Comparison of ENCODE assay signal across 8 cellular contexts in genomic region chr10:102775973-102776669, GRCh38. TPM values are rescaled to one million over a fixed set of nuclear protein-coding genes. Genes with fewer than 3 reads are reported as not detected.
DNase-seq lines count a peak whose midpoint lies in the region; ATAC-seq and TF ChIP-seq lines count a peak whose summit lies in the region.

No MANE protein-coding gene starts in this region.

- POLR2A ChIA-PET in HEK293 (lab: Yijun Ruan, JAX) = interaction anchor here (0.6 to 2.6 kb wide), 11 partner anchors 9 to 896 kb away, joined by 3 to 14 read pairs (median 3); partner anchors contain the start of genes CYP17A1, SFXN2, TAF5 and WBP1L
- POLR2A ChIA-PET in activated CD4-positive, alpha-beta T cell treated with anti-CD3 and anti-CD28 coated beads, Interleukin-2, amount 10 ng/mL, durations not matched to agents 7 days and 5 days (lab: Charles Lee) = no interaction called here
- POLR2A ChIA-PET in naive thymus-derived CD8-positive, alpha-beta T cell (lab: Charles Lee) = interaction anchor here (1.2 to 1.7 kb wide), 4 partner anchors 22 to 62 kb away, joined by 3 to 7 read pairs (median 4); partner anchors contain the start of genes ARL3, SFXN2 and WBP1L

- H3K36me3 Mint-ChIP-seq in activated CD4-positive, alpha-beta T cell treated with anti-CD3 and anti-CD28 coated beads, Interleukin-2, amount 10 ng/mL, durations not matched to agents 7 days and 5 days (ENCODE audit: low read depth) = peaks cover 18% of the 10 kb centered on the region
- peaks cover 4 to 19% (median 9%) of the 10 kb centered on the region in 3 donors for H3K36me3 Mint-ChIP-seq in naive thymus-derived CD8-positive, alpha-beta T cell

- no peaks in the 10 kb centered on the region for H3K27me3 ChIP-seq in aorta (ENCODE audit: control insufficient read depth in 1 of 2, insufficient read depth in 2 of 2, low read length in 1 of 2)

- no peak for DNase-seq in activated CD4-positive, alpha-beta T cell treated with anti-CD3 and anti-CD28 coated beads, Interleukin-2, amount 10 ng/mL, durations not matched to agents 7 days and 5 days
- DNase-seq in fibroblast of the aortic adventitia (ENCODE audit: low read depth) = peak; percentile 91
- DNase-seq in naive thymus-derived CD8-positive, alpha-beta T cell = peak in 9 of 10 donors; percentile 24 to 76 (median 50)
- DNase-seq in aorta = peak; percentile 90 to 93
- DNase-seq in H4 (ENCODE audit: low spot score) = no peak

- peak overlapping the region; percentile 22 for H3K27ac Mint-ChIP-seq in activated CD4-positive, alpha-beta T cell treated with anti-CD3 and anti-CD28 coated beads, Interleukin-2, amount 10 ng/mL, durations not matched to agents 7 days and 5 days
- peak overlapping the region; percentile 74 to 95 (median 88) for H3K27ac Mint-ChIP-seq in naive thymus-derived CD8-positive, alpha-beta T cell

- H3K4me1 ChIP-seq in HEK293 (ENCODE audit: control insufficient read depth, insufficient read depth, low read length) (peaks cover 17% of the 10 kb centered on the region), aorta (ENCODE audit: control insufficient read depth in 1 of 2, insufficient read depth in 2 of 2, low read length in 2 of 2) (peaks cover 4 to 6% of the 10 kb centered on the region in 2 donors)

- 2 to 3% methylated on average over 17 of the region's 17 CpGs for WGBS in aorta, 2 donors

- intact Hi-C loops in aorta (cut with DNase I) = loop anchor here (2.0 to 5.0 kb wide), 3 partner anchors 17 to 41 kb away; partner anchors contain the start of gene WBP1L (in 2 of the 2)

- H3K4me1 Mint-ChIP-seq in activated CD4-positive, alpha-beta T cell treated with anti-CD3 and anti-CD28 coated beads, Interleukin-2, amount 10 ng/mL, durations not matched to agents 7 days and 5 days = peaks cover 49% of the 10 kb centered on the region
- peaks cover 28 to 85% (median 63%) of the 10 kb centered on the region in 4 donors for H3K4me1 Mint-ChIP-seq in naive thymus-derived CD8-positive, alpha-beta T cell

- no peaks in the 10 kb centered on the region for H3K9me3 ChIP-seq in HEK293 (ENCODE audit: control insufficient read depth, insufficient read depth, low read depth, low read length)
- H3K9me3 ChIP-seq in aorta (ENCODE audit: control insufficient read depth, low read length) = no peaks in the 10 kb centered on the region

- peak; percentile 69 to 83 for ATAC-seq in naive thymus-derived CD8-positive, alpha-beta T cell
- ATAC-seq in aorta (ENCODE audit: low FRiP score) = peak; percentile 85
- ATAC-seq in GM19324 (IDR thresholded peaks at IDR 0.05; ENCODE audit: low FRiP score, unreplicated experiment) = no peak
- no peak for ATAC-seq in HG02870 (IDR thresholded peaks at IDR 0.05; ENCODE audit: unreplicated experiment)

- no peaks in the 10 kb centered on the region for H3K36me3 ChIP-seq in HEK293 (ENCODE audit: control insufficient read depth in 2 of 2, insufficient read depth in 1 of 2, low read length in 2 of 2)
- H3K36me3 ChIP-seq in aorta (ENCODE audit: control insufficient read depth in 1 of 2, insufficient read depth in 2 of 2, low read length in 1 of 2) = no peaks in the 10 kb centered on the region

- H3K9me3 Mint-ChIP-seq in activated CD4-positive, alpha-beta T cell treated with anti-CD3 and anti-CD28 coated beads, Interleukin-2, amount 10 ng/mL, durations not matched to agents 7 days and 5 days = no peaks in the 10 kb centered on the region
- H3K9me3 Mint-ChIP-seq in naive thymus-derived CD8-positive, alpha-beta T cell = no peaks in the 10 kb centered on the region

- CTCF ChIA-PET in HEK293 (lab: Yijun Ruan, JAX) = interaction anchor here (0.6 to 3.8 kb wide), 3 partner anchors 24 to 446 kb away, joined by 3 to 22 read pairs (median 3); no protein-coding TSS in a partner anchor
- CTCF ChIA-PET in activated CD4-positive, alpha-beta T cell treated with anti-CD3 and anti-CD28 coated beads, Interleukin-2, amount 10 ng/mL, durations not matched to agents 7 days and 5 days (lab: Charles Lee) = interaction anchor here (0.6 to 1.7 kb wide), 6 partner anchors 11 to 199 kb away, joined by 3 to 4 read pairs (median 3); no protein-coding TSS in a partner anchor

- no peak for TF ChIP-seq CTCF in HEK293 (tag by site-specific recombination; IDR thresholded peaks at IDR 0.05)
- no peak for TF ChIP-seq CTCF in fibroblast of the aortic adventitia (IDR thresholded peaks at IDR 0.05; ENCODE audit: insufficient read depth, low read length)

- peak overlapping the region; percentile 34; the same call in 1 of the 2 replicates for H3K27ac ChIP-seq in HEK293 (ENCODE audit: extremely low read depth, low read depth, low read length)
- peak overlapping the region; percentile 97 to 100 for H3K27ac ChIP-seq in aorta (ENCODE audit: low read depth in 1 of 2, low read length in 2 of 2)

- H3K4me3 ChIP-seq in HEK293 (ENCODE audit: low read depth, low read length) (peak overlapping the region; percentile 26), fibroblast of the aortic adventitia (ENCODE audit: low read depth, low read length) (peak overlapping the region; percentile 51), aorta (ENCODE audit: low read length in 2 of 2) (peak overlapping the region; percentile 14 to 38)

- no peak overlapping the region for H3K4me3 Mint-ChIP-seq in activated CD4-positive, alpha-beta T cell treated with anti-CD3 and anti-CD28 coated beads, Interleukin-2, amount 10 ng/mL, durations not matched to agents 7 days and 5 days
- H3K4me3 Mint-ChIP-seq in naive thymus-derived CD8-positive, alpha-beta T cell = peak overlapping the region; percentile 16 to 80 (median 67)

- H3K27me3 Mint-ChIP-seq in activated CD4-positive, alpha-beta T cell treated with anti-CD3 and anti-CD28 coated beads, Interleukin-2, amount 10 ng/mL, durations not matched to agents 7 days and 5 days = no peaks in the 10 kb centered on the region
- H3K27me3 Mint-ChIP-seq in naive thymus-derived CD8-positive, alpha-beta T cell = no peaks in the 10 kb centered on the region

TF ChIP-seq in HEK293, 187 proteins besides CTCF, POLR2A, EP300 and RAD21 (continues in another document):
- TF ChIP-seq ZNF629 (tag by site-specific recombination; IDR thresholded peaks at IDR 0.05) (peak; percentile 91), KLF17 (tag by site-specific recombination; IDR thresholded peaks at IDR 0.05) (no peak), ZNF777 (tag by site-specific recombination; IDR thresholded peaks at IDR 0.05; ENCODE audit: borderline replicate concordance) (no peak), ZNF341 (tag by site-specific recombination; IDR thresholded peaks at IDR 0.05; ENCODE audit: low read depth) (0 out of 2 replicates have a peak, but pooled peaks have one; percentile 12), MZF1 (tag by site-specific recombination; IDR thresholded peaks at IDR 0.05; ENCODE audit: borderline replicate concordance) (no peak), ZBTB48 (tag by site-specific recombination; IDR thresholded peaks at IDR 0.05) (0 out of 2 replicates have a peak, but pooled peaks have one; percentile 12), ZNF555 (tag by site-specific recombination; conservative IDR thresholded peaks at IDR 0.05) (no peak), AEBP2 (tag by site-specific recombination; IDR thresholded peaks at IDR 0.05; ENCODE audit: borderline replicate concordance) (no peak), ZSCAN18 (tag by site-specific recombination; IDR thresholded peaks at IDR 0.05) (no peak), ZNF394 (tag by site-specific recombination; IDR thresholded peaks at IDR 0.05; ENCODE audit: borderline replicate concordance) (peak; percentile 52; the same call in 1 of the 2 replicates), ZNF776 (tag by site-specific recombination; IDR thresholded peaks at IDR 0.05; ENCODE audit: borderline replicate concordance) (no peak), ZNF366 (tag by site-specific recombination; conservative IDR thresholded peaks at IDR 0.05) (no peak)

RNA-seq across cellular contexts. Expression of gene WBP1L, which starts 32.4 kb away (rescaled TPM):
- total RNA-seq in activated CD4-positive, alpha-beta T cell treated with anti-CD3 and anti-CD28 coated beads, Interleukin-2, amount 10 ng/mL, durations not matched to agents 7 days and 5 days = 10 to 100 TPM; 30.2 to 31.4 TPM
- total RNA-seq in fibroblast of the aortic adventitia (ENCODE audit: low replicate concordance) (28.4 and 76.1 TPM in 2 replicates), aorta (10 to 100 TPM; 81.1 to 84.7 TPM)
- 10 to 100 TPM; 32.6 to 35.6 TPM for total RNA-seq in naive thymus-derived CD8-positive, alpha-beta T cell
- 10 to 100 TPM; 22.6 to 28.2 (median 24.1) TPM for polyA plus RNA-seq in naive thymus-derived CD8-positive, alpha-beta T cell
- 10 to 100 TPM; 22.4 to 41.7 TPM for polyA plus RNA-seq in aorta
- total RNA-seq in H4 (2014; rRNA removed; shearing (Covaris generic)) = 15.7 and 22.8 TPM in 2 replicates

Comparison
In these comparisons a context has a peak if more than half of its experiments do, and no peak if none do; other contexts are left out.
1. DNase-seq: peak in fibroblast of the aortic adventitia (single experiment), naive thymus-derived CD8-positive, alpha-beta T cell (9 of 10) and aorta (2 of 2); none in activated CD4-positive, alpha-beta T cell treated with anti-CD3 and anti-CD28 coated beads, Interleukin-2, amount 10 ng/mL, durations not matched to agents 7 days and 5 days (single experiment) and H4 (single experiment).
2. ATAC-seq: peak in naive thymus-derived CD8-positive, alpha-beta T cell (2 of 2) and aorta (single experiment); none in GM19324 (single experiment) and HG02870 (single experiment).
3. Peak in every context shown above with its lines, with median percentiles within 50 percentile points of each other: H3K4me3 ChIP-seq.